ENCODE assay signal across 9 cellular contexts in genomic region chr9:92328225-92328624, GRCh38. TPM values are rescaled to one million over a fixed set of nuclear protein-coding genes. Genes with fewer than 3 reads are reported as not detected.
DNase-seq lines count a peak whose midpoint lies in the region; ATAC-seq and TF ChIP-seq lines count a peak whose summit lies in the region.
"Had no signal": no experiment of that assay in that cellular context is flagged by ENCODE, and none has a peak within 500 bp of the region (broad histone marks: within the 10 kb centered on the region; RNA-seq: fewer than 3 reads in every experiment).

No MANE protein-coding gene starts in this region.

- no peak overlapping the region for H3K27ac ChIP-seq in CD4-positive, alpha-beta T cell (ENCODE audit: low read depth, low read length)
- H3K27ac ChIP-seq in SK-N-SH (ENCODE audit: low read depth in 2 of 2, low read length in 1 of 2), result no peak overlapping the region
- H3K27ac ChIP-seq: SJSA1 had no signal

- H3K4me3 Mint-ChIP-seq in CD4-positive, alpha-beta T cell, result peak overlapping the region; percentile 96

- peaks cover 31% of the 10 kb centered on the region for H3K36me3 Mint-ChIP-seq in CD4-positive, alpha-beta T cell (ENCODE audit: low read depth)

- DNase-seq in CD4-positive, alpha-beta T cell, result no peak
- peak; percentile 63 for DNase-seq in HT1080 (ENCODE audit: low read depth)
- peak; percentile 51 for DNase-seq in SK-N-SH
- DNase-seq in hepatic stellate cell (ENCODE audit: low spot score), result peak; percentile 63
- no peak for DNase-seq in posterior cingulate gyrus
- DNase-seq in stimulated activated naive CD4-positive, alpha-beta T cell treated with Interleukin-2 at 50 U/mL for 16 hours (lab: John Stamatoyannopoulos, UW), result no peak
- no peak for DNase-seq in hypothalamus (lab: John Stamatoyannopoulos, UW)

- peak; percentile 82 for TF ChIP-seq RAD21 in SK-N-SH (IDR thresholded peaks at IDR 0.05; ENCODE audit: low read length)

- H3K9ac ChIP-seq in SK-N-SH, result no peak overlapping the region

- H3F3A ChIP-seq in SK-N-SH (replicated peaks; ENCODE audit: insufficient read depth), result peaks cover 3% of the 10 kb centered on the region

- H3K27me3 Mint-ChIP-seq in CD4-positive, alpha-beta T cell, result no peaks in the 10 kb centered on the region

- no peaks in the 10 kb centered on the region for H4K20me1 ChIP-seq in SK-N-SH (ENCODE audit: insufficient read depth)

- H3K9me3 ChIP-seq in CD4-positive, alpha-beta T cell (ENCODE audit: control insufficient read depth, low read length), result no peaks in the 10 kb centered on the region
- H3K9me3 ChIP-seq in SK-N-SH, result no peaks in the 10 kb centered on the region
- H3K9me3 ChIP-seq: SJSA1 had no signal

- CTCF ChIA-PET in CD4-positive, alpha-beta T cell (lab: Charles Lee), result no interaction called here
- CTCF ChIA-PET in SK-N-SH (lab: Yijun Ruan, JAX), result interaction anchor here (0.7 to 5.2 kb wide), 19 partner anchors 8 to 463 kb away, joined by 3 to 61 read pairs (median 4); partner anchors contain the start of genes OGN and OMD

- intact Hi-C loops in CD4-positive, alpha-beta T cell (cut with DNase I, micrococcal nuclease), result loop anchor here (5.0 to 10.0 kb wide), 7 partner anchors 109 to 1929 kb away; partner anchors contain the start of genes BICD2 (in 1 of the 2), IPPK (in 1 of the 2), PHF2 (in 1 of the 2) and SPTLC1 (in 1 of the 2)
- intact Hi-C loops in posterior cingulate gyrus (cut with DNase I), result loop anchor here (5.0 kb wide), 1 partner anchor 304 kb away; no protein-coding TSS in a partner anchor

- ATAC-seq in CD4-positive, alpha-beta T cell (ENCODE audit: poor library complexity), result no peak
- ATAC-seq in GM21717 (IDR thresholded peaks at IDR 0.05; ENCODE audit: unreplicated experiment), result no peak

- H2AFZ ChIP-seq in SK-N-SH (ENCODE audit: low read depth), result no peak overlapping the region

- H3K27me3 ChIP-seq in CD4-positive, alpha-beta T cell (ENCODE audit: control insufficient read depth, insufficient read depth, low read length), result no peaks in the 10 kb centered on the region
- no peaks in the 10 kb centered on the region for H3K27me3 ChIP-seq in SK-N-SH (ENCODE audit: insufficient read depth)
- H3K27me3 ChIP-seq: SJSA1 had no signal

- H3K36me3 ChIP-seq in SK-N-SH (replicated peaks in 1 of 2; ENCODE audit: control insufficient read depth in 1 of 2, insufficient read depth in 2 of 2, low read length in 1 of 2), result peaks cover 1 to 2% of the 10 kb centered on the region in 2 experiments

- 49% methylated on average over 2 of the region's 2 CpGs for WGBS in SK-N-SH (ENCODE audit: low lambda C conversion rate)

- H3K4me3 ChIP-seq in SK-N-SH (ENCODE audit: low read depth in 2 of 2, low read length in 1 of 2), result no peak overlapping the region
- H3K4me3 ChIP-seq: SJSA1 had no signal

- peaks cover 26% of the 10 kb centered on the region for H3K79me2 ChIP-seq in SK-N-SH (ENCODE audit: insufficient read depth)

- H3K4me1 ChIP-seq in SK-N-SH (ENCODE audit: control insufficient read depth in 1 of 2, insufficient read depth in 2 of 2, low read depth in 1 of 2, low read length in 1 of 2), result peaks cover 20% of the 10 kb centered on the region in 2 experiments

- H3K4me1 Mint-ChIP-seq in CD4-positive, alpha-beta T cell (ENCODE audit: low read depth), result peaks cover 33% of the 10 kb centered on the region

- H3K9me3 Mint-ChIP-seq in CD4-positive, alpha-beta T cell, result no peaks in the 10 kb centered on the region

- TF ChIP-seq EP300 in SK-N-SH (IDR thresholded peaks at IDR 0.05; ENCODE audit: borderline replicate concordance in 1 of 2, low read depth in 1 of 2, low read length in 1 of 2), result no peak

- H3K27ac Mint-ChIP-seq in CD4-positive, alpha-beta T cell, result no peak overlapping the region

- no peak overlapping the region; the same call in 1 of the 2 replicates for H3K4me2 ChIP-seq in SK-N-SH

- no peaks in the 10 kb centered on the region for H3K9me2 ChIP-seq in SK-N-SH

- POLR2A ChIA-PET in CD4-positive, alpha-beta T cell (lab: Charles Lee), result no interaction called here
- POLR2A ChIA-PET in SK-N-SH (lab: Yijun Ruan, JAX), result interaction anchor here (0.5 to 0.9 kb wide), 2 partner anchors 301 to 339 kb away, joined by 3 to 4 read pairs; no protein-coding TSS in a partner anchor

- no peak for TF ChIP-seq CTCF in CD4-positive, alpha-beta T cell (IDR thresholded peaks at IDR 0.05)
- TF ChIP-seq CTCF in SK-N-SH (IDR thresholded peaks at IDR 0.05), result peak; percentile 62

TF ChIP-seq in SK-N-SH, 30 proteins besides CTCF, POLR2A, EP300 and RAD21:
- TF ChIP-seq RCOR1 (IDR thresholded peaks at IDR 0.05; ENCODE audit: low read length) (no peak), GABPA (IDR thresholded peaks at IDR 0.05; ENCODE audit: low read depth) (no peak), TAF1 (IDR thresholded peaks at IDR 0.05; ENCODE audit: borderline replicate concordance, low read depth, low read length) (no peak), SMC3 (IDR thresholded peaks at IDR 0.05; ENCODE audit: low read depth, low read length) (peak; percentile 74)

RNA-seq across cellular contexts. Expression of gene CENPP, which starts 2.5 kb away (rescaled TPM):
- total RNA-seq in CD4-positive, alpha-beta T cell, result 1 to 10 TPM; 4.8 TPM
- 16.0 TPM in 2 replicates for total RNA-seq in HT1080 (2014; rRNA removed; shearing (Covaris generic))
- polyA plus RNA-seq in HT1080 (2015; cell fraction: cytosol; rRNA removed), result 8.0 and 11.7 TPM in 2 replicates
- polyA plus RNA-seq in HT1080 (2015; cell fraction: nucleus; rRNA removed), result 3.7 and 7.4 TPM in 2 replicates
- 1.3 and 1.5 TPM in 2 replicates for polyA plus RNA-seq in SK-N-SH (2012; rRNA removed)
- polyA plus RNA-seq in SK-N-SH (2012; cell fraction: cytosol; rRNA removed), result 2.3 and 2.6 TPM in 2 replicates
- polyA plus RNA-seq in SK-N-SH (2012; cell fraction: nucleus; rRNA removed), result 1.2 and 1.4 TPM in 2 replicates

RNA-seq across cellular contexts. Expression of gene NOL8, which starts 3.1 kb away (rescaled TPM):
- total RNA-seq in CD4-positive, alpha-beta T cell, result 10 to 100 TPM; 55.9 to 65.7 TPM
- 21.8 and 31.5 TPM in 2 replicates for total RNA-seq in HT1080 (2014; rRNA removed; shearing (Covaris generic))
- 17.0 and 24.3 TPM in 2 replicates for polyA plus RNA-seq in HT1080 (2015; cell fraction: cytosol; rRNA removed)
- 67.2 and 72.0 TPM in 2 replicates for polyA plus RNA-seq in HT1080 (2015; cell fraction: nucleus; rRNA removed)
- polyA plus RNA-seq in SK-N-SH (2012; rRNA removed), result 9.6 and 13.2 TPM in 2 replicates
- 9.3 and 10.5 TPM in 2 replicates for polyA plus RNA-seq in SK-N-SH (2012; cell fraction: cytosol; rRNA removed)
- 16.7 and 36.9 TPM in 2 replicates for polyA plus RNA-seq in SK-N-SH (2012; cell fraction: nucleus; rRNA removed)

RNA-seq across cellular contexts. Expression of gene IARS1, which starts 34.7 kb away (rescaled TPM):
- total RNA-seq in CD4-positive, alpha-beta T cell, result 10 to 100 TPM; 49.8 to 56.8 TPM
- 275 and 327 TPM in 2 replicates for total RNA-seq in HT1080 (2014; rRNA removed; shearing (Covaris generic))
- polyA plus RNA-seq in HT1080 (2015; cell fraction: cytosol; rRNA removed), result 148 and 180 TPM in 2 replicates
- polyA plus RNA-seq in HT1080 (2015; cell fraction: nucleus; rRNA removed), result 445 and 447 TPM in 2 replicates
- 30.4 and 32.9 TPM in 2 replicates for polyA plus RNA-seq in SK-N-SH (2012; rRNA removed)
- polyA plus RNA-seq in SK-N-SH (2012; cell fraction: cytosol; rRNA removed), result 33.8 and 34.7 TPM in 2 replicates
- polyA plus RNA-seq in SK-N-SH (2012; cell fraction: nucleus; rRNA removed), result 56.1 and 87.5 TPM in 2 replicates

Comparison
In these comparisons a context has a peak if more than half of its experiments do, and no peak if none do; other contexts are left out.
1. DNase-seq: peak in HT1080 (single experiment), SK-N-SH (single experiment) and hepatic stellate cell (single experiment); none in CD4-positive, alpha-beta T cell (0 of 10), posterior cingulate gyrus (0 of 10), stimulated activated naive CD4-positive, alpha-beta T cell treated with Interleukin-2 at 50 U/mL for 16 hours (single experiment) and hypothalamus (0 of 51).